Comparison of ENCODE assay signal across 19 cellular contexts in the genomic region with DNA sequence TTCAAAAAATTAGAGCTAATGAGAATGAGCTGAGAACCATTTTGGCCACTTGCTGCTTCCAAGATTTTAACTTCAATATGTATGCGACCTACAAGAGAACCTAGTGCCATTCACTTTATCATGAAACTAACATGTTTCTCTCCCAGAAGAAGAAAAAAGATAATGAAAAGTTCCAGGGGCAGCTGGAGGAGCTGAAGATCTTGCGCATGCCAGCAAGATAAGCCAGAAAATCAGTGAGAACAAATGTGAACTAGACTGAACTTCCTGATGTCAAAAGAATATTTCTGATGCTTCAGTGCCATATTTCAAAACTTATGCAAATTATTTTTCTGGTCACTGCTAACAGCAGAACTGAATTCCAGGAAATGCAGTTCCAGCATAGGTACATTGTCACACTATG.
"Had no signal": no experiment of that assay in that cellular context is flagged by ENCODE, and none has a peak within 500 bp of the region (broad histone marks: within the 10 kb centered on the region; RNA-seq: fewer than 3 reads in every experiment).

No MANE protein-coding gene starts in this region.

- FAIRE-seq: endometrium had no signal

- DNase-seq: effector memory CD4-positive, alpha-beta T cell; foreskin fibroblast; glutamatergic neuron; islet precursor cell; mucosa of descending colon; naive thymus-derived CD8-positive, alpha-beta T cell; posterior cingulate gyrus; sigmoid colon; stimulated activated CD4-positive, alpha-beta T cell treated with anti-CD3 and anti-CD28 coated beads, Interleukin-2, amount 100 ng/mL, for 24 hours; stimulated activated CD4-positive, alpha-beta T cell treated with anti-CD3 and anti-CD28 coated beads, Interleukin-4, amount 100 ng/mL, for 4 hours; stimulated activated naive B cell treated with anti-CD40 and anti-IgM and Interleukin-4, amounts not matched to agents 10 μg/mL and 1 μg/mL and 100 μg/mL, for 72 hours; stimulated activated naive CD8-positive, alpha-beta T cell treated with anti-CD3 and anti-CD28 coated beads, Interleukin-15, amount 100 ng/mL, for 72 hours; transverse colon had no signal

- H3K9me3 ChIP-seq: esophagus muscularis mucosa, gastroesophageal sphincter, mucosa of descending colon, thoracic aorta, transverse colon had no signal

- H3K4me3 ChIP-seq: esophagus muscularis mucosa, gastroesophageal sphincter, mucosa of descending colon, sigmoid colon, skin epidermis, thoracic aorta, transverse colon had no signal

- H3K36me3 ChIP-seq: esophagus muscularis mucosa, gastroesophageal sphincter, sigmoid colon, thoracic aorta, transverse colon had no signal

- H3K4me1 ChIP-seq: esophagus muscularis mucosa, gastroesophageal sphincter, sigmoid colon, transverse colon had no signal

- ATAC-seq: gastroesophageal sphincter; left lobe of liver; mucosa of descending colon; naive thymus-derived CD8-positive, alpha-beta T cell; stimulated activated naive B cell treated with anti-CD40 and anti-IgM and Interleukin-4, amounts not matched to agents 10 μg/mL and 1 μg/mL and 100 μg/mL, for 72 hours; stimulated activated naive CD8-positive, alpha-beta T cell treated with anti-CD3 and anti-CD28 coated beads, Interleukin-15, amount 100 ng/mL, for 72 hours had no signal

- H3K27ac ChIP-seq: esophagus muscularis mucosa, gastroesophageal sphincter, sigmoid colon, skin epidermis, thoracic aorta, transverse colon had no signal

- H3K27me3 ChIP-seq: esophagus muscularis mucosa, gastroesophageal sphincter, sigmoid colon, transverse colon had no signal
